Comparison of ENCODE assay signal across 8 cellular contexts in the genomic region with DNA sequence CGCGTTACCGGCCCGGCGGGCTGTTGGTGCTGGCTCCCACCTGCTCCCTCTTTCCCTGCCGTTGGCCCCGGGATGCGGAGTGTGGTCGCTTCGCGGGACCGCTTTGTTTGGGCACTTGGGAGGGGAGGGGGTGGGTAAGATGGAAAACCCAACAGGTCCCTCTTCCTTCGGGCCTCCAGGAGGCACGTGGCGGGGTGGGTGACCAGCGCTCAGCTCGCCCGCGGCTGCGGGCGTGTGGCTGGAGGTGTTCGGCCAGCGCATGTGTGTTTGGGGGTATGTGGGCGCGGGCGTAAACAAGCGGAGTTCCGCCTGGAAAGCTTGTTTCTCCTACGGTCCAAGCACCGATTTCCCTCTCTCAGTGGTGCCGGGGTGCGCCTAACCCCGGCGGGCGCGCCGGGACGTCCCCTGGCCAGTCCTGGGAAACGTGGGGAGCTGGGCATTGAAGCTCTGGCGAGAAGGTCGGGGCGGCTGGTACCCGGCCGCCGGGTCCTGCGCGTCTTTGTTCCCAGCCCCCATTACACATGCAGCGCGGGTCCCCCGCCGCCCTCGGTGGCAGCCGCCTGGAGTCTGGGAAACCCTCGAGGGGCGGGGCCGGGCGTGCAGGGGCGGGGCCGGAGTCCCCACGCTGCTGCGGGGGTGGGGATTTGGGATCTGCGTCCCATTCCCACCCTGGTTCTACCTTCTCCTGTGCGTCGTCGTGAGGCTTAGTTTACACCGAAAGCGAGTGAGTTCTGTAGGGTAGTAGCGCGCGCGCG. TPM values are rescaled to one million over a fixed set of nuclear protein-coding genes. Genes with fewer than 3 reads are reported as not detected.
DNase-seq lines count a peak whose midpoint lies in the region; ATAC-seq and TF ChIP-seq lines count a peak whose summit lies in the region.

No MANE protein-coding gene starts in this region.

- peak; percentile 85 for DNase-seq in BE2C
- DNase-seq in M059J (ENCODE audit: low read depth) = peak; percentile 60
- peak; percentile 88 for DNase-seq in SW480 (ENCODE audit: low spot score)
- peak in 50 of 61 donors; percentile 15 to 80 (median 41) for DNase-seq in caudate nucleus (lab: John Stamatoyannopoulos, UW)
- DNase-seq in inferior parietal cortex (ENCODE audit: extremely low spot score) = peak; percentile 23

- H3K4me1 ChIP-seq in BE2C (peaks cover 6% of the 10 kb centered on the region; the same call in 1 of the 2 replicates), skeletal muscle tissue (ENCODE audit: control insufficient read depth in 3 of 3, insufficient read depth in 3 of 3, low read length in 3 of 3) (peaks cover 37 to 59% (median 54%) of the 10 kb centered on the region in 3 donors)

- H3K27me3 ChIP-seq in BE2C (no peaks in the 10 kb centered on the region), skeletal muscle tissue (ENCODE audit: control insufficient read depth in 3 of 3, insufficient read depth in 3 of 3, low read length in 3 of 3) (no peaks in the 10 kb centered on the region)

- peak overlapping the region; percentile 86 to 96 (median 89) for H3K9ac ChIP-seq in skeletal muscle tissue (ENCODE audit: low read depth in 1 of 3, low read length in 3 of 3)

- H3K27ac ChIP-seq in caudate nucleus (ENCODE audit: low read depth, low read length) = no peak overlapping the region
- peak overlapping the region; percentile 96 for H3K27ac ChIP-seq in skeletal muscle tissue (ENCODE audit: low read depth, low read length)

- TF ChIP-seq CTCF in BE2C (IDR thresholded peaks at IDR 0.05; ENCODE audit: low read depth, low read length) = no peak

- no peaks in the 10 kb centered on the region for H3K9me3 ChIP-seq in BE2C
- no peaks in the 10 kb centered on the region for H3K9me3 ChIP-seq in skeletal muscle tissue (ENCODE audit: control insufficient read depth in 3 of 3, low read length in 3 of 3)

- ATAC-seq in GM19395 (IDR thresholded peaks at IDR 0.05; ENCODE audit: unreplicated experiment) = peak; percentile 51
- no peak for ATAC-seq in HG02571 (IDR thresholded peaks at IDR 0.05; ENCODE audit: unreplicated experiment)

- H3K4me3 ChIP-seq in BE2C (ENCODE audit: low read depth, low read length) = peak overlapping the region; percentile 75
- H3K4me3 ChIP-seq in skeletal muscle tissue (ENCODE audit: low read length in 3 of 3) = peak overlapping the region; percentile 84 to 92 (median 91)

- H3K36me3 ChIP-seq in BE2C = no peaks in the 10 kb centered on the region
- H3K36me3 ChIP-seq in skeletal muscle tissue (ENCODE audit: control insufficient read depth in 3 of 3, insufficient read depth in 3 of 3, low read length in 3 of 3) = no peaks in the 10 kb centered on the region

RNA-seq across cellular contexts. Expression of gene ACVR2B, which starts 1.4 kb away (rescaled TPM):
- polyA plus RNA-seq in BE2C (2012; ENCODE audit: insufficient read depth, insufficient read length, low read depth) = 3.8 TPM
- total RNA-seq in M059J (2014; rRNA removed; shearing (Covaris generic)) = 0.74 and 0.81 TPM in 2 replicates
- total RNA-seq in skeletal muscle tissue = 17.7 TPM

RNA-seq across cellular contexts. Expression of gene EXOG, which starts 41.1 kb away (rescaled TPM):
- polyA plus RNA-seq in BE2C (2012; ENCODE audit: insufficient read depth, insufficient read length, low read depth) = 4.2 TPM
- 6.5 and 6.8 TPM in 2 replicates for total RNA-seq in M059J (2014; rRNA removed; shearing (Covaris generic))
- 14.1 TPM for total RNA-seq in skeletal muscle tissue

Comparison
In these comparisons a context has a peak if more than half of its experiments do, and no peak if none do; other contexts are left out.
1. DNase-seq: peak in every context shown above with its lines; median percentile 88 in SW480; 85 in BE2C; 60 in M059J; 41 in caudate nucleus; 23 in inferior parietal cortex.
2. RNA of gene ACVR2B, which starts 1.4 kb away (total RNA-seq): 17.7 TPM in skeletal muscle tissue (single experiment); 0.74 to 0.81 TPM in M059J; every median in the first group is over 10 times any median in the second.